8 cellular contexts compared by ENCODE assay signal in the genomic region with DNA sequence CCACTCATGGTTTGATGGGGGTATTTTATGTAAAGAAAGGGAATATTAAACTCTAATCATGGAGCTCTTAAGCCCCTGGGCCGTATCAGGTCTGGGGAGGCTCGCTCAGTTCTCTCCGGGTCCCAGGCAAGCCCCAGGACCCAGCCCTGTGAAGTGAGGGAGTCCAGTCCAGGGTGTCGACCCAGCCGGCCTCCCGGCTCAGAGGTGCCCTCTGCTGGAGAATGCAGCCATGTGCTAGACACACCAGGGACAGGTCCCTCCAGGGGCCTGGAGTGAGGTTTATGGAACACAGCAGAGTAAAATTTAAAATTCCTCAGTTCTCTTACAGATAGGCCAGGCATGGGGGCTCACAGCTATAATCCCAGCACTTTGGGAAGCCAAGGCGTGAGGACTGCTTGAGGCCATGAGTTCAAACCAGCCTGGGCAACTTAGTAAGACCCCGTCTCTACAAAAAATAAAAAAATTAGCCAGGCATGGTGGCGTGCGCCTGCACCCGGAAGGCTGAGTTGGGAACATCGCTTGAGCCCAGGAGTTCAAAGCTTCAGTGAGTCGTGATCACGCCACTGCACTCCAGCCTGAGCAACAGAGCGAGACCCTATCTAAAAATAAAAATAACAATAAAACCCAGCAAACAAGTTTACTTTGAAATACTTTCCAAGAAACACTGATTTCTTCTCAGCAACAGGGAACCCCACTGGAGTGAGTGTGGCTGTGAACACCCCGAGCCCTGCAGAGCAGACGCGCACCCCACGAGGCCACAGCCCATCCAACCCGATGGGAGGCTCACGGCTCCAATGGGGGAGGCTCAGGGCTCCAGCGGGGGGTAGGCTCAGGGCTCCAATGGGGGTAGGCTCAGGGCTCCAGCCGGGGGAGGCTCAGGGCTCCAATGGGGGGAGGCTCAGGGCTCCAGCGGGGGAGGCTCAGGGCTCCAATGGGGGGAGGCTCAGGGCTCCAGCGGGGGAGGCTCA.
DNase-seq lines count a peak whose midpoint lies in the region; ATAC-seq and TF ChIP-seq lines count a peak whose summit lies in the region.

No MANE protein-coding gene starts in this region.

- no peak for ATAC-seq in GM21367 (IDR thresholded peaks at IDR 0.05; ENCODE audit: unreplicated experiment)
- ATAC-seq in HG03039 (IDR thresholded peaks at IDR 0.05; ENCODE audit: unreplicated experiment) = no peak

- peak; percentile 62 for TF ChIP-seq CTCF in hepatocyte (IDR thresholded peaks at IDR 0.05; ENCODE audit: poor library complexity)

- H3K27ac Mint-ChIP-seq in IgD-negative memory B cell = peak overlapping the region in 2 of 3 donors; percentile 75 to 85
- no peak overlapping the region for H3K27ac Mint-ChIP-seq in T-helper 2 cell treated with Interferon-gamma antibody and Interleukin-4, amounts not matched to agents 5 μg/mL and 100 μg/mL, for 36 hours

- peak; percentile 69 for DNase-seq in EL
- peak; percentile 40 for DNase-seq in T-helper 2 cell treated with Interferon-gamma antibody and Interleukin-4, amounts not matched to agents 5 μg/mL and 100 μg/mL, for 36 hours (ENCODE audit: low spot score)
- peak in 40 of 56 donors; percentile 11 to 74 (median 41) for DNase-seq in amygdala (lab: John Stamatoyannopoulos, UW)
- peak; percentile 81 for DNase-seq in hepatocyte (ENCODE audit: low spot score)
- peak; percentile 28 for DNase-seq in smooth muscle cell of the brain vasculature (ENCODE audit: low read depth, low spot score)

- peaks cover 8% of the 10 kb centered on the region for H3K36me3 Mint-ChIP-seq in IgD-negative memory B cell
- peaks cover 20% of the 10 kb centered on the region for H3K36me3 Mint-ChIP-seq in T-helper 2 cell treated with Interferon-gamma antibody and Interleukin-4, amounts not matched to agents 5 μg/mL and 100 μg/mL, for 36 hours (ENCODE audit: low read depth)

- H3K27me3 Mint-ChIP-seq in IgD-negative memory B cell = no peaks in the 10 kb centered on the region
- no peaks in the 10 kb centered on the region for H3K27me3 Mint-ChIP-seq in T-helper 2 cell treated with Interferon-gamma antibody and Interleukin-4, amounts not matched to agents 5 μg/mL and 100 μg/mL, for 36 hours (ENCODE audit: low read depth)

- H3K36me3 ChIP-seq in hepatocyte (replicated peaks; ENCODE audit: insufficient read depth, low read depth) = no peaks in the 10 kb centered on the region

- no peaks in the 10 kb centered on the region for H3K27me3 ChIP-seq in hepatocyte

- peaks cover 34% of the 10 kb centered on the region for H4K20me1 ChIP-seq in hepatocyte (ENCODE audit: insufficient read depth, poor library complexity, severe bottlenecking)

- H3K4me3 ChIP-seq in hepatocyte = no peak overlapping the region

- H3K4me1 Mint-ChIP-seq in IgD-negative memory B cell = peaks cover 0 to 7% (median 5%) of the 10 kb centered on the region in 3 donors
- H3K4me1 Mint-ChIP-seq in T-helper 2 cell treated with Interferon-gamma antibody and Interleukin-4, amounts not matched to agents 5 μg/mL and 100 μg/mL, for 36 hours (ENCODE audit: low read depth) = peaks cover 6% of the 10 kb centered on the region

- H3K4me1 ChIP-seq in hepatocyte (ENCODE audit: insufficient read depth) = no peaks in the 10 kb centered on the region

- no peak overlapping the region for H2AFZ ChIP-seq in hepatocyte

- H3K9me3 Mint-ChIP-seq in IgD-negative memory B cell = no peaks in the 10 kb centered on the region
- no peaks in the 10 kb centered on the region for H3K9me3 Mint-ChIP-seq in T-helper 2 cell treated with Interferon-gamma antibody and Interleukin-4, amounts not matched to agents 5 μg/mL and 100 μg/mL, for 36 hours

- WGBS in hepatocyte (ENCODE audit: low lambda C conversion rate, missing lambda C conversion rate) = 78% methylated on average over 21 of the region's 25 CpGs

- peaks cover 32% of the 10 kb centered on the region for H3K79me2 ChIP-seq in hepatocyte

- no peak overlapping the region for H3K4me2 ChIP-seq in hepatocyte

- no peaks in the 10 kb centered on the region for H3K9me2 ChIP-seq in hepatocyte (replicated peaks; ENCODE audit: insufficient read depth)

- no peak overlapping the region for H3K4me3 Mint-ChIP-seq in IgD-negative memory B cell
- H3K4me3 Mint-ChIP-seq in T-helper 2 cell treated with Interferon-gamma antibody and Interleukin-4, amounts not matched to agents 5 μg/mL and 100 μg/mL, for 36 hours = no peak overlapping the region

- no peaks in the 10 kb centered on the region for H3K9me3 ChIP-seq in hepatocyte (ENCODE audit: low read depth)

- H3K27ac ChIP-seq in hepatocyte = no peak overlapping the region

Comparison
In these comparisons a context has a peak if more than half of its experiments do, and no peak if none do; other contexts are left out.
1. DNase-seq: peak in every context shown above with its lines; median percentile 81 in hepatocyte; 69 in EL; 41 in amygdala; 40 in T-helper 2 cell treated with Interferon-gamma antibody and Interleukin-4, amounts not matched to agents 5 μg/mL and 100 μg/mL, for 36 hours; 28 in smooth muscle cell of the brain vasculature.